Comparison of ENCODE assay signal across 1 cellular context in genomic region chr11:1756024-1756561, GRCh38.
TF ChIP-seq lines count a peak whose summit lies in the region.

No MANE protein-coding gene starts in this region.

TF ChIP-seq in HEK293, 187 proteins besides CTCF, POLR2A, EP300 and RAD21 (continued from another document):
- TF ChIP-seq PRDM10 (tag by site-specific recombination; IDR thresholded peaks at IDR 0.05) (no peak), PRDM2 (tag by site-specific recombination; IDR thresholded peaks at IDR 0.05; ENCODE audit: borderline replicate concordance) (no peak), ZNF169 (tag by site-specific recombination; IDR thresholded peaks at IDR 0.05) (no peak)
